ENCODE assay signal across 17 cellular contexts in the genomic region with DNA sequence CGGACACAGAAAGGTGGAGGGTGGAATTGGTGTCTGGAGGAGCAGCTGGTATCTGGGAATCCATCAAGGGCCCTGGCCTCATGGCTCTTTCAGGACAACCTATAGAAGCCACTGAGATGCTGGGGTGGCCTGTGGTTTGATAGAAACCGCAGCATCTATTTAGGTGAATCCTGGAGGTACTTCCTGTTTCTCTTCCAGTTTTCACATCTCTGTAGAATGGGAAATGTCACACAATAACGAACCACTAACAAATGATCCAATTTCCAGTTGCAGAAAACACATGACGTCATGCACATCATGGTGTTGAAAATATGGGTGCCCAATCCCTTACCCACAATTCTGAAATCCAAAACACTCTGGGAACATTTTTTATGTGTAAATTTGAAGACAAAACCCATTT. TPM values are rescaled to one million over a fixed set of nuclear protein-coding genes. Genes with fewer than 3 reads are reported as not detected.
"Had no signal": no experiment of that assay in that cellular context is flagged by ENCODE, and none has a peak within 500 bp of the region (broad histone marks: within the 10 kb centered on the region; RNA-seq: fewer than 3 reads in every experiment).

No MANE protein-coding gene starts in this region.

- H3K36me3 ChIP-seq: ascending aorta, heart right ventricle, left ventricle myocardium inferior, spleen had no signal

- H3K9me3 ChIP-seq: ascending aorta had no signal

- H3K27me3 Mint-ChIP-seq: activated CD4-positive, alpha-beta T cell treated with anti-CD3 and anti-CD28 coated beads, Interleukin-2, amount 10 ng/mL, durations not matched to agents 7 days and 5 days; activated naive CD4-positive, alpha-beta T cell treated with anti-CD3 and anti-CD28 coated beads, Interleukin-2, amount 50 U/mL, for 24 hours had no signal

- ATAC-seq: activated CD4-positive, CD25-positive, alpha-beta regulatory T cell treated with anti-CD3 and anti-CD28 coated beads, Interleukin-2, amount 50 U/mL, for 24 hours; activated T-cell treated with anti-CD3 and anti-CD28 coated beads, Interleukin-2, amount 50 U/mL, for 72 hours; heart right ventricle had no signal

- H3K27me3 ChIP-seq: ascending aorta, heart right ventricle, spleen had no signal

- H3K4me3 Mint-ChIP-seq: activated CD4-positive, alpha-beta T cell treated with anti-CD3 and anti-CD28 coated beads, Interleukin-2, amount 10 ng/mL, durations not matched to agents 7 days and 5 days; activated naive CD4-positive, alpha-beta T cell treated with anti-CD3 and anti-CD28 coated beads, Interleukin-2, amount 50 U/mL, for 24 hours; activated T-cell treated with anti-CD3 and anti-CD28 coated beads, Interleukin-2, amount 50 U/mL, for 72 hours; immature natural killer cell; nephron progenitor cell had no signal

- H3K27ac Mint-ChIP-seq: activated CD4-positive, alpha-beta T cell treated with anti-CD3 and anti-CD28 coated beads, Interleukin-2, amount 10 ng/mL, durations not matched to agents 7 days and 5 days; activated naive CD4-positive, alpha-beta T cell treated with anti-CD3 and anti-CD28 coated beads, Interleukin-2, amount 50 U/mL, for 24 hours; activated T-cell treated with anti-CD3 and anti-CD28 coated beads, Interleukin-2, amount 50 U/mL, for 72 hours; nephron progenitor cell had no signal

- H3K27ac ChIP-seq: ascending aorta, heart right ventricle, left ventricle myocardium inferior, spleen had no signal

- H3K4me3 ChIP-seq: ascending aorta, heart right ventricle, left ventricle myocardium inferior, spleen had no signal

- DNase-seq: activated CD4-positive, alpha-beta T cell treated with anti-CD3 and anti-CD28 coated beads, Interleukin-2, amount 10 ng/mL, durations not matched to agents 7 days and 5 days; activated effector memory CD4-positive, alpha-beta T cell treated with anti-CD3 and anti-CD28 coated beads, Interleukin-2, amount 50 U/mL, for 16 hours; activated T-cell treated with anti-CD3 and anti-CD28 coated beads, Interleukin-2, amount 50 U/mL, for 72 hours; cortex of kidney; heart right ventricle; immature natural killer cell; kidney glomerular epithelial cell; left ventricle myocardium inferior; mammary epithelial cell; midbrain; nephron progenitor cell; nucleus accumbens; spleen; stimulated activated naive CD4-positive, alpha-beta T cell had no signal

- H3K9me3 Mint-ChIP-seq: activated naive CD4-positive, alpha-beta T cell treated with anti-CD3 and anti-CD28 coated beads, Interleukin-2, amount 50 U/mL, for 24 hours had no signal

- H3K4me1 ChIP-seq: ascending aorta had no signal

RNA-seq across cellular contexts. Expression of a gene that starts 52.2 kb away (rescaled TPM):
- total RNA-seq: ascending aorta had no signal
